In the genomic region with DNA sequence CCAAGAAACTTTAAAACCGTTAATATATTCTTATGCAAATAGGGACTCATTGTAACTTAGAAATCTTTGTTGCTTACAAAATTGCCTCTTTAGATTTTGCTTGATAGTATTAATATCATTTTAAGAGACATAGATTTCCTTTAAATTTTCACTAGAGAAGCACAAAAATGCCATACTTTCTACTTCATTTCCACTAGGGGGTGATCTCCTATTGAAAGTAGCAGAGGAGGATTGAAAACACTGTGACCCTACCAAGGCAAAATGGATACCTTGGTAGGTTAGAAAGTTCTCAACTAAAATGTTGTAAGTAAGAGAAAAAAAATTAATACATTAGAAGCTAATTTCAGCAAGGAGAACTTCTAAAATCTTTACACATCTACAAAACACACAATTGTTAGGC, we compare ENCODE assay signal across 8 cellular contexts.
A peak's percentile ranks its signal among the peaks of the same experiment; 100 is the strongest.
DNase-seq lines count a peak whose midpoint lies in the region; ATAC-seq, FAIRE-seq and TF ChIP-seq lines count a peak whose summit lies in the region.

No MANE protein-coding gene starts in this region.

- H3K27ac ChIP-seq in adrenal gland = no peak overlapping the region

- no peaks in the 10 kb centered on the region for H3K4me1 ChIP-seq in adrenal gland (replicated peaks in 1 of 2)

- TF ChIP-seq POLR2A in adrenal gland (IDR thresholded peaks at IDR 0.05) = no peak

- TF ChIP-seq RAD21 in Ishikawa (IDR thresholded peaks at IDR 0.05; ENCODE audit: low read depth) = peak; percentile 68

- no peak overlapping the region for H3K4me3 ChIP-seq in adrenal gland

- no peak for TF ChIP-seq EP300 in Ishikawa (IDR thresholded peaks at IDR 0.05; ENCODE audit: borderline replicate concordance)

- ATAC-seq in GM21447 (IDR thresholded peaks at IDR 0.05; ENCODE audit: unreplicated experiment) = peak; percentile 59

- FAIRE-seq in G401.6 (lab: Jason Lieb, UNC) = peak; percentile 71

- TF ChIP-seq CTCF in adrenal gland (IDR thresholded peaks at IDR 0.05) = peak; percentile 32 to 59 (median 48)

- H3K9me3 ChIP-seq in adrenal gland (replicated peaks in 1 of 3) = no peaks in the 10 kb centered on the region

- H3K27me3 ChIP-seq in adrenal gland = no peaks in the 10 kb centered on the region

- no peaks in the 10 kb centered on the region for H3K36me3 ChIP-seq in adrenal gland (replicated peaks in 1 of 2)

- in situ Hi-C loops in G401 (cut with HindIII; ENCODE audit: low sequenced_read_pairs) = no loop called here

- intact Hi-C loops in adrenal gland (cut with DNase I) = no loop called here

- DNase-seq in adrenal gland (no peak), left kidney (ENCODE audit: low read depth, low spot score) (peak; percentile 60), G401 (ENCODE audit: low spot score) (no peak)
- DNase-seq in activated CD8-positive, alpha-beta memory T cell treated with anti-CD3 and anti-CD28 coated beads, Interleukin-2, amount 50 U/mL, for 48 hours = no peak
- DNase-seq in activated CD4-positive, CD25-positive, alpha-beta regulatory T cell treated with anti-CD3 and anti-CD28 coated beads, Interleukin-2, amount 50 U/mL, for 72 hours = no peak

- 32 to 44% (median 39%) methylated on average over 1 of the region's 1 CpG for WGBS in adrenal gland, 4 donors

TF ChIP-seq in Ishikawa, 13 proteins besides CTCF, POLR2A, EP300 and RAD21:
- no peak for TF ChIP-seq CREB1 (IDR thresholded peaks at IDR 0.05; ENCODE audit: low read depth)
- TF ChIP-seq, protein P1, sequence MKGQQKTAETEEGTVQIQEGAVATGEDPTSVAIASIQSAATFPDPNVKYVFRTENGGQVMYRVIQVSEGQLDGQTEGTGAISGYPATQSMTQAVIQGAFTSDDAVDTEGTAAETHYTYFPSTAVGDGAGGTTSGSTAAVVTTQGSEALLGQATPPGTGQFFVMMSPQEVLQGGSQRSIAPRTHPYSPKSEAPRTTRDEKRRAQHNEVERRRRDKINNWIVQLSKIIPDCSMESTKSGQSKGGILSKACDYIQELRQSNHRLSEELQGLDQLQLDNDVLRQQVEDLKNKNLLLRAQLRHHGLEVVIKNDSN (IDR thresholded peaks at IDR 0.05) = no peak
- TF ChIP-seq TCF12 (IDR thresholded peaks at IDR 0.05; ENCODE audit: low read depth) = no peak
- no peak for TF ChIP-seq YY1 (IDR thresholded peaks at IDR 0.05; ENCODE audit: low read depth)
- TF ChIP-seq FOXM1 (IDR thresholded peaks at IDR 0.05; ENCODE audit: borderline replicate concordance, low read depth) = no peak
- TF ChIP-seq, protein P2, sequence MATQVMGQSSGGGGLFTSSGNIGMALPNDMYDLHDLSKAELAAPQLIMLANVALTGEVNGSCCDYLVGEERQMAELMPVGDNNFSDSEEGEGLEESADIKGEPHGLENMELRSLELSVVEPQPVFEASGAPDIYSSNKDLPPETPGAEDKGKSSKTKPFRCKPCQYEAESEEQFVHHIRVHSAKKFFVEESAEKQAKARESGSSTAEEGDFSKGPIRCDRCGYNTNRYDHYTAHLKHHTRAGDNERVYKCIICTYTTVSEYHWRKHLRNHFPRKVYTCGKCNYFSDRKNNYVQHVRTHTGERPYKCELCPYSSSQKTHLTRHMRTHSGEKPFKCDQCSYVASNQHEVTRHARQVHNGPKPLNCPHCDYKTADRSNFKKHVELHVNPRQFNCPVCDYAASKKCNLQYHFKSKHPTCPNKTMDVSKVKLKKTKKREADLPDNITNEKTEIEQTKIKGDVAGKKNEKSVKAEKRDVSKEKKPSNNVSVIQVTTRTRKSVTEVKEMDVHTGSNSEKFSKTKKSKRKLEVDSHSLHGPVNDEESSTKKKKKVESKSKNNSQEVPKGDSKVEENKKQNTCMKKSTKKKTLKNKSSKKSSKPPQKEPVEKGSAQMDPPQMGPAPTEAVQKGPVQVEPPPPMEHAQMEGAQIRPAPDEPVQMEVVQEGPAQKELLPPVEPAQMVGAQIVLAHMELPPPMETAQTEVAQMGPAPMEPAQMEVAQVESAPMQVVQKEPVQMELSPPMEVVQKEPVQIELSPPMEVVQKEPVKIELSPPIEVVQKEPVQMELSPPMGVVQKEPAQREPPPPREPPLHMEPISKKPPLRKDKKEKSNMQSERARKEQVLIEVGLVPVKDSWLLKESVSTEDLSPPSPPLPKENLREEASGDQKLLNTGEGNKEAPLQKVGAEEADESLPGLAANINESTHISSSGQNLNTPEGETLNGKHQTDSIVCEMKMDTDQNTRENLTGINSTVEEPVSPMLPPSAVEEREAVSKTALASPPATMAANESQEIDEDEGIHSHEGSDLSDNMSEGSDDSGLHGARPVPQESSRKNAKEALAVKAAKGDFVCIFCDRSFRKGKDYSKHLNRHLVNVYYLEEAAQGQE (IDR thresholded peaks at IDR 0.05; ENCODE audit: low read depth) = no peak
- no peak for TF ChIP-seq TEAD4 (IDR thresholded peaks at IDR 0.05)
- TF ChIP-seq NFIC (IDR thresholded peaks at IDR 0.05) = no peak
- TF ChIP-seq EGR1 (IDR thresholded peaks at IDR 0.05) = no peak
- TF ChIP-seq ZBTB7A (IDR thresholded peaks at IDR 0.05; ENCODE audit: low read depth) = no peak
- TF ChIP-seq CEBPB (IDR thresholded peaks at IDR 0.05) = no peak
- TF ChIP-seq TAF1 (IDR thresholded peaks at IDR 0.05; ENCODE audit: low read depth) = no peak
- TF ChIP-seq, protein P3, sequence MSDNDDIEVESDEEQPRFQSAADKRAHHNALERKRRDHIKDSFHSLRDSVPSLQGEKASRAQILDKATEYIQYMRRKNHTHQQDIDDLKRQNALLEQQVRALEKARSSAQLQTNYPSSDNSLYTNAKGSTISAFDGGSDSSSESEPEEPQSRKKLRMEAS (IDR thresholded peaks at IDR 0.05) = no peak
TF ChIP-seq in Ishikawa: peak in this region for 0.
